Comparison of ENCODE assay signal across 20 cellular contexts in the genomic region with DNA sequence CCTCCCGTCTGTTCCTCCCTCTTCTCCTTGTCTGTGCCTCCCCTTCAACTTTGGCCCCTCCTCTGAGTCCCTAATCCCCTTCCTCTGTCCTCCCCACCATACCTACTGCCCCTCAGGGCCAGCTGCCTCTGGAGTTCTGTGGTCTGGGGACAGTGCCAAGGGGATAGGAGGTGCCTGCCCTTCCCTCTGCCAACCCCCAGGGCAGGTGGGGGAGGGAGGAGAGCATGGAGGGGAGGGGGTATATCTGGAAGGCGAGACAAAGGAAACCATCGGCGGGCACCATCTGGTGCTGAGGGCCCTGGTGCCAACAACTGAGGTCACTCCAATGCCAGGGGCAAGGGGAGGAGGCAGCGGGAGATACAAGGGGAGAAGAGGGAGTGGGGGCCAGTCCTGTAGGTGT. TPM values are rescaled to one million over a fixed set of nuclear protein-coding genes. Genes with fewer than 3 reads are reported as not detected.
DNase-seq lines count a peak whose midpoint lies in the region; ATAC-seq, FAIRE-seq and TF ChIP-seq lines count a peak whose summit lies in the region.
"Had no signal": no experiment of that assay in that cellular context is flagged by ENCODE, and none has a peak within 500 bp of the region (broad histone marks: within the 10 kb centered on the region; RNA-seq: fewer than 3 reads in every experiment).

No MANE protein-coding gene starts in this region.

- H3K4me1 ChIP-seq in BLaER1 treated with 17β-estradiol and CSF1 and Interleukin-3, amounts not matched to agents 10 nM and 100 nM = peaks cover 22 to 66% (median 50%) of the 10 kb centered on the region in 10 experiments
- H3K4me1 ChIP-seq: foreskin keratinocyte had no signal

- H3K9me3 ChIP-seq in BLaER1 treated with 17β-estradiol and CSF1 and Interleukin-3, amounts not matched to agents 10 nM and 100 nM (replicated peaks in 1 of 11) = no peaks in the 10 kb centered on the region
- H3K9me3 ChIP-seq: thoracic aorta had no signal

- no peak overlapping the region for H3K4me3 ChIP-seq in BLaER1 treated with 17β-estradiol and CSF1 and Interleukin-3, amounts not matched to agents 10 nM and 100 nM
- H3K4me3 ChIP-seq: thoracic aorta had no signal

- H3K27ac Mint-ChIP-seq in glutamatergic neuron (ENCODE audit: unreplicated experiment) = no peak overlapping the region
- H3K27ac Mint-ChIP-seq: activated CD4-positive, alpha-beta T cell treated with anti-CD3 and anti-CD28 coated beads for 36 hours had no signal

- peak overlapping the region; percentile 2 to 58 (median 55); a peak in 17 of 22 replicates for H3K4me2 ChIP-seq in BLaER1 treated with 17β-estradiol and CSF1 and Interleukin-3, amounts not matched to agents 10 nM and 100 nM

- H3K9ac ChIP-seq in BLaER1 treated with 17β-estradiol and CSF1 and Interleukin-3, amounts not matched to agents 10 nM and 100 nM = peak overlapping the region in 1 of 11 experiments; percentile 37; a peak in 1 of 22 replicates

- no peak for FAIRE-seq in GM12892 (lab: Jason Lieb, UNC)
- FAIRE-seq: endothelial cell of umbilical vein, small intestine had no signal

- H3K4me3 Mint-ChIP-seq in glutamatergic neuron (ENCODE audit: unreplicated experiment) = peak overlapping the region; percentile 34
- H3K4me3 Mint-ChIP-seq: activated CD4-positive, alpha-beta T cell treated with anti-CD3 and anti-CD28 coated beads for 36 hours had no signal

- H3K4me1 Mint-ChIP-seq in glutamatergic neuron (ENCODE audit: low read depth, unreplicated experiment) = peaks cover 28% of the 10 kb centered on the region

- peaks cover 0 to 35% (median 17%) of the 10 kb centered on the region in 11 experiments; a peak in 13 of 22 replicates for H4K20me1 ChIP-seq in BLaER1 treated with 17β-estradiol and CSF1 and Interleukin-3, amounts not matched to agents 10 nM and 100 nM

- H3K36me3 Mint-ChIP-seq in glutamatergic neuron (ENCODE audit: unreplicated experiment) = no peaks in the 10 kb centered on the region

- H3K9me3 Mint-ChIP-seq in glutamatergic neuron (ENCODE audit: unreplicated experiment) = peaks cover 24% of the 10 kb centered on the region

- H3K27ac ChIP-seq in BLaER1 treated with 17β-estradiol and CSF1 and Interleukin-3, amounts not matched to agents 10 nM and 100 nM = peak overlapping the region in 4 of 11 experiments; percentile 14 to 28 (median 17); a peak in 4 of 22 replicates
- H3K27ac ChIP-seq: foreskin keratinocyte, thoracic aorta had no signal

- TF ChIP-seq POLR2A in GM12892 (IDR thresholded peaks at IDR 0.05; ENCODE audit: low read depth, low read length) = no peak

- H3K27me3 Mint-ChIP-seq in glutamatergic neuron (ENCODE audit: unreplicated experiment) = peaks cover 11% of the 10 kb centered on the region
- H3K27me3 Mint-ChIP-seq: activated CD4-positive, alpha-beta T cell treated with anti-CD3 and anti-CD28 coated beads for 36 hours had no signal

- no peaks in the 10 kb centered on the region for H3K27me3 ChIP-seq in BLaER1 treated with 17β-estradiol and CSF1 and Interleukin-3, amounts not matched to agents 10 nM and 100 nM
- H3K27me3 ChIP-seq: foreskin keratinocyte had no signal

- no peak for TF ChIP-seq CTCF in glutamatergic neuron (IDR thresholded peaks at IDR 0.05; ENCODE audit: partially characterized antibody, unreplicated experiment)

- peaks cover 0 to 30% (median 22%) of the 10 kb centered on the region in 11 experiments; a peak in 14 of 22 replicates for H3K36me3 ChIP-seq in BLaER1 treated with 17β-estradiol and CSF1 and Interleukin-3, amounts not matched to agents 10 nM and 100 nM
- H3K36me3 ChIP-seq: thoracic aorta had no signal

- peak; percentile 93 for DNase-seq in NCI-H1092 (lab: John Stamatoyannopoulos, UW)
- DNase-seq in NCI-H524 treated with DMSO at 0.1 percent for 48 hours (lab: John Stamatoyannopoulos, UW) = peak; percentile 72
- no peak for DNase-seq in glutamatergic neuron
- DNase-seq in GM12892 (ENCODE audit: insufficient read length) = no peak
- DNase-seq in RPMI8226 = no peak
- DNase-seq in HPDE6-E6E7 (ENCODE audit: extremely low spot score) = no peak
- DNase-seq: activated CD4-positive, alpha-beta T cell treated with anti-CD3 and anti-CD28 coated beads for 36 hours; activated effector memory CD4-positive, alpha-beta T cell treated with Interleukin-2 at 50 U/mL for 16 hours; amniotic stem cell; COR-L47; foreskin keratinocyte; IMR-90; posterior cingulate gyrus; small intestine had no signal

- ATAC-seq in HG03196 (IDR thresholded peaks at IDR 0.05; ENCODE audit: unreplicated experiment) = no peak
- ATAC-seq: activated CD4-positive, alpha-beta T cell treated with anti-CD3 and anti-CD28 coated beads for 36 hours; foreskin keratinocyte had no signal

RNA-seq across cellular contexts. Expression of a gene that starts 9.6 kb away (rescaled TPM):
- total RNA-seq in glutamatergic neuron (ENCODE audit: unreplicated experiment) = not detected
- not detected for polyA plus RNA-seq in GM12892 (2012; ENCODE audit: missing spikeins)
- total RNA-seq: endothelial cell of umbilical vein, IMR-90, NCI-H460, SK-MEL-5, thoracic aorta had no signal
- polyA plus RNA-seq: endothelial cell of umbilical vein, IMR-90 had no signal

RNA-seq across cellular contexts. Expression of a gene that starts 11.7 kb away (rescaled TPM):
- total RNA-seq in glutamatergic neuron (ENCODE audit: unreplicated experiment) = 114 TPM
- 2.3 TPM for polyA plus RNA-seq in GM12892 (2012; ENCODE audit: missing spikeins)

RNA-seq across cellular contexts. Expression of a gene that starts 15.9 kb away (rescaled TPM):
- 47.0 TPM for total RNA-seq in glutamatergic neuron (ENCODE audit: unreplicated experiment)
- polyA plus RNA-seq in GM12892 (2012; ENCODE audit: missing spikeins) = 69.0 TPM

RNA-seq across cellular contexts. Expression of a gene that starts 16.9 kb away (rescaled TPM):
- total RNA-seq in glutamatergic neuron (ENCODE audit: unreplicated experiment) = 52.4 TPM
- 17.7 TPM for polyA plus RNA-seq in GM12892 (2012; ENCODE audit: missing spikeins)

RNA-seq across cellular contexts. Expression of a gene that starts 44.0 kb away (rescaled TPM):
- 47.7 TPM for total RNA-seq in glutamatergic neuron (ENCODE audit: unreplicated experiment)
- 109 TPM for polyA plus RNA-seq in GM12892 (2012; ENCODE audit: missing spikeins)

Comparison
In these comparisons a context has a peak if more than half of its experiments do, and no peak if none do; other contexts are left out.
1. DNase-seq: peak in NCI-H1092 (single experiment) and NCI-H524 treated with DMSO at 0.1 percent for 48 hours (single experiment); none in glutamatergic neuron (single experiment), GM12892 (single experiment), RPMI8226 (single experiment) and HPDE6-E6E7 (single experiment).